Comparison of ENCODE assay signal across 20 cellular contexts in the genomic region with DNA sequence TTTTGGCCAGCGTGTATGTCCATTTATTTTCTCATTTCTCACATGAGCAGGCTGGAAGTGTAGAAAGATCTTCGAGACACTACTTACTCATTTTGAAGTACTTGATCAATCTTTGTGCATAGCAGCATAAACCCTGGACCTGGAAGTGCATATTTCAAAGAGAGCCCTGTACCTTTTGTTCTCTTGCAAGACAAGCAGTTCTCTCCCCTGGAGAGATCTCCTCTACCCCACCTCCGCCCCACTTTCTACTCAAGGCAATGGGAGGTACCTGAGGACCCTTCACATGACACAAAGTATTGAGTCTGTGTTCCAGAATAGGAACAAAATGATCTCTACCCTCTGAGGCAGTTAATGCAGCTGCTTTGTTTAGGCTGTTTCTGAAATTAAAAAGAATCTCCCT. TPM values are rescaled to one million over a fixed set of nuclear protein-coding genes. Genes with fewer than 3 reads are reported as not detected.
DNase-seq lines count a peak whose midpoint lies in the region; ATAC-seq lines count a peak whose summit lies in the region.
"Had no signal": no experiment of that assay in that cellular context is flagged by ENCODE, and none has a peak within 500 bp of the region (broad histone marks: within the 10 kb centered on the region; RNA-seq: fewer than 3 reads in every experiment).

No MANE protein-coding gene starts in this region.

- no peaks in the 10 kb centered on the region for H3K27me3 ChIP-seq in BLaER1 treated with 17β-estradiol and CSF1 and Interleukin-3, amounts not matched to agents 10 nM and 100 nM
- H3K27me3 ChIP-seq: Peyer's patch had no signal

- CTCF ChIA-PET in activated CD4-positive, alpha-beta T cell treated with anti-CD3 and anti-CD28 coated beads for 36 hours (lab: Charles Lee) = interaction anchor here (0.6 to 4.7 kb wide), 7 partner anchors 12 to 626 kb away, joined by 3 to 25 read pairs (median 3); no protein-coding TSS in a partner anchor

- intact Hi-C loops in activated CD4-positive, alpha-beta T cell treated with anti-CD3 and anti-CD28 coated beads for 36 hours (cut with DNase I, micrococcal nuclease) = no loop called here

- H3K4me2 ChIP-seq in BLaER1 treated with 17β-estradiol and CSF1 and Interleukin-3, amounts not matched to agents 10 nM and 100 nM = peak overlapping the region in 9 of 11 experiments; percentile 53 to 70 (median 61); a peak in 10 of 22 replicates
- H3K4me2 ChIP-seq: smooth muscle cell had no signal

- no peaks in the 10 kb centered on the region for H3K36me3 ChIP-seq in BLaER1 treated with 17β-estradiol and CSF1 and Interleukin-3, amounts not matched to agents 10 nM and 100 nM
- H3K36me3 ChIP-seq: Peyer's patch, prostate gland had no signal

- no peak for DNase-seq in activated CD4-positive, alpha-beta T cell treated with anti-CD3 and anti-CD28 coated beads for 36 hours
- DNase-seq in activated CD4-positive, alpha-beta T cell treated with anti-CD3 and anti-CD28 coated beads for 1 hour = no peak
- DNase-seq in T-helper 17 cell (no peak), LoVo (ENCODE audit: low spot score) (no peak)
- DNase-seq in naive thymus-derived CD8-positive, alpha-beta T cell = no peak
- DNase-seq: activated CD8-positive, alpha-beta memory T cell treated with anti-CD3 and anti-CD28 coated beads, Interleukin-2, amount 10 ng/mL, durations not matched to agents 7 days and 5 days; activated gamma-delta T cell; Calu3; NCI-H1105 treated with DMSO at 0.1 percent for 48 hours; NCI-H510A; NK-92 treated with Interleukin-12 subunit alpha and Interleukin-12 subunit beta, amount 100 ng/mL, for 24 hours; stimulated activated CD4-positive, alpha-beta T cell treated with anti-CD3 and anti-CD28 coated beads, Interleukin-4, amount 100 ng/mL, for 1 hour had no signal

- H3K4me1 Mint-ChIP-seq in activated CD4-positive, alpha-beta T cell treated with anti-CD3 and anti-CD28 coated beads for 36 hours = peaks cover 27% of the 10 kb centered on the region
- H3K4me1 Mint-ChIP-seq in T-helper 17 cell = peaks cover 23% of the 10 kb centered on the region
- H3K4me1 Mint-ChIP-seq in naive thymus-derived CD8-positive, alpha-beta T cell = peaks cover 16 to 33% (median 30%) of the 10 kb centered on the region in 4 donors

- peaks cover 17 to 34% (median 24%) of the 10 kb centered on the region in 10 experiments for H3K4me1 ChIP-seq in BLaER1 treated with 17β-estradiol and CSF1 and Interleukin-3, amounts not matched to agents 10 nM and 100 nM

- H4K20me1 ChIP-seq in BLaER1 treated with 17β-estradiol and CSF1 and Interleukin-3, amounts not matched to agents 10 nM and 100 nM = no peaks in the 10 kb centered on the region

- ATAC-seq in activated CD4-positive, alpha-beta T cell treated with anti-CD3 and anti-CD28 coated beads for 36 hours = no peak
- no peak for ATAC-seq in T-helper 17 cell
- peak; percentile 46 to 57 for ATAC-seq in naive thymus-derived CD8-positive, alpha-beta T cell
- ATAC-seq in HG02642 (IDR thresholded peaks at IDR 0.05; ENCODE audit: poor library complexity, unreplicated experiment) = no peak
- ATAC-seq in GM18907 (IDR thresholded peaks at IDR 0.05; ENCODE audit: unreplicated experiment) = no peak
- ATAC-seq: activated CD8-positive, alpha-beta memory T cell treated with anti-CD3 and anti-CD28 coated beads, Interleukin-2, amount 10 ng/mL, durations not matched to agents 7 days and 5 days; WTC11 had no signal

- no peaks in the 10 kb centered on the region for H3K9me3 Mint-ChIP-seq in activated CD4-positive, alpha-beta T cell treated with anti-CD3 and anti-CD28 coated beads for 36 hours (ENCODE audit: low read depth)
- H3K9me3 Mint-ChIP-seq in naive thymus-derived CD8-positive, alpha-beta T cell = no peaks in the 10 kb centered on the region
- H3K9me3 Mint-ChIP-seq: T-helper 2 cell treated with Interferon-gamma antibody and Interleukin-4, amounts not matched to agents 5 μg/mL and 100 μg/mL, for 36 hours; WTC11 had no signal

- peak overlapping the region in 7 of 11 experiments; percentile 42 to 75 (median 66); a peak in 10 of 22 replicates for H3K27ac ChIP-seq in BLaER1 treated with 17β-estradiol and CSF1 and Interleukin-3, amounts not matched to agents 10 nM and 100 nM

- POLR2A ChIA-PET in activated CD4-positive, alpha-beta T cell treated with anti-CD3 and anti-CD28 coated beads for 36 hours (lab: Charles Lee) = no interaction called here
- POLR2A ChIA-PET in naive thymus-derived CD8-positive, alpha-beta T cell (lab: Charles Lee) = interaction anchor here (1.2 to 2.8 kb wide), 4 partner anchors 8 to 27 kb away, joined by 3 to 39 read pairs (median 9); partner anchors contain the start of gene RASSF3

- no peak overlapping the region for H3K4me3 Mint-ChIP-seq in activated CD4-positive, alpha-beta T cell treated with anti-CD3 and anti-CD28 coated beads for 36 hours
- H3K4me3 Mint-ChIP-seq in T-helper 17 cell = peak overlapping the region; percentile 88
- peak overlapping the region in 9 of 10 donors; percentile 16 to 85 (median 70) for H3K4me3 Mint-ChIP-seq in naive thymus-derived CD8-positive, alpha-beta T cell
- H3K4me3 Mint-ChIP-seq: activated CD8-positive, alpha-beta memory T cell treated with anti-CD3 and anti-CD28 coated beads, Interleukin-2, amount 10 ng/mL, durations not matched to agents 7 days and 5 days; WTC11 had no signal

- H3K36me3 Mint-ChIP-seq in activated CD4-positive, alpha-beta T cell treated with anti-CD3 and anti-CD28 coated beads for 36 hours (ENCODE audit: low read depth) = no peaks in the 10 kb centered on the region
- no peaks in the 10 kb centered on the region for H3K36me3 Mint-ChIP-seq in T-helper 17 cell (ENCODE audit: low read depth)
- no peaks in the 10 kb centered on the region for H3K36me3 Mint-ChIP-seq in naive thymus-derived CD8-positive, alpha-beta T cell
- H3K36me3 Mint-ChIP-seq: activated CD8-positive, alpha-beta memory T cell treated with anti-CD3 and anti-CD28 coated beads, Interleukin-2, amount 10 ng/mL, durations not matched to agents 7 days and 5 days; WTC11 had no signal

- H3K9me3 ChIP-seq in BLaER1 treated with 17β-estradiol and CSF1 and Interleukin-3, amounts not matched to agents 10 nM and 100 nM (replicated peaks in 1 of 11) = no peaks in the 10 kb centered on the region
- H3K9me3 ChIP-seq in T-helper 17 cell (ENCODE audit: control insufficient read depth, low read length, poor library complexity, severe bottlenecking) = no peaks in the 10 kb centered on the region
- H3K9me3 ChIP-seq: Peyer's patch, prostate gland had no signal

- H3K4me3 ChIP-seq in BLaER1 treated with 17β-estradiol and CSF1 and Interleukin-3, amounts not matched to agents 10 nM and 100 nM = no peak overlapping the region
- H3K4me3 ChIP-seq: Peyer's patch, prostate gland, smooth muscle cell had no signal

- H3K27ac Mint-ChIP-seq in activated CD4-positive, alpha-beta T cell treated with anti-CD3 and anti-CD28 coated beads for 36 hours = peak overlapping the region; percentile 15
- H3K27ac Mint-ChIP-seq in T-helper 17 cell = peak overlapping the region; percentile 92
- H3K27ac Mint-ChIP-seq in naive thymus-derived CD8-positive, alpha-beta T cell = peak overlapping the region; percentile 29 to 92 (median 84)
- H3K27ac Mint-ChIP-seq: activated CD8-positive, alpha-beta memory T cell treated with anti-CD3 and anti-CD28 coated beads, Interleukin-2, amount 10 ng/mL, durations not matched to agents 7 days and 5 days; WTC11 had no signal

- no peak overlapping the region for H3K9ac ChIP-seq in BLaER1 treated with 17β-estradiol and CSF1 and Interleukin-3, amounts not matched to agents 10 nM and 100 nM

- no peaks in the 10 kb centered on the region for H3K27me3 Mint-ChIP-seq in activated CD4-positive, alpha-beta T cell treated with anti-CD3 and anti-CD28 coated beads for 36 hours
- no peaks in the 10 kb centered on the region for H3K27me3 Mint-ChIP-seq in T-helper 17 cell
- H3K27me3 Mint-ChIP-seq in naive thymus-derived CD8-positive, alpha-beta T cell = no peaks in the 10 kb centered on the region

RNA-seq across cellular contexts. Expression of gene RASSF3, which starts 27.4 kb away (rescaled TPM):
- total RNA-seq in activated CD4-positive, alpha-beta T cell treated with anti-CD3 and anti-CD28 coated beads for 36 hours = 10 to 100 TPM; 38.0 to 39.0 TPM
- 100 to 1,000 TPM; 114 to 116 TPM for total RNA-seq in T-helper 17 cell
- 100 to 1,000 TPM; 172 to 177 TPM for total RNA-seq in naive thymus-derived CD8-positive, alpha-beta T cell
- 1 to 10 TPM; 5.5 to 7.8 (median 5.7) TPM for polyA plus RNA-seq in naive thymus-derived CD8-positive, alpha-beta T cell

Comparison
In these comparisons a context has a peak if more than half of its experiments do, and no peak if none do; other contexts are left out.
1. ATAC-seq: peak in naive thymus-derived CD8-positive, alpha-beta T cell (2 of 2); none in activated CD4-positive, alpha-beta T cell treated with anti-CD3 and anti-CD28 coated beads for 36 hours (single experiment), T-helper 17 cell (single experiment), HG02642 (single experiment) and GM18907 (single experiment).
2. H3K27ac Mint-ChIP-seq: peak in every context shown above with its lines; median percentile 92 in T-helper 17 cell; 84 in naive thymus-derived CD8-positive, alpha-beta T cell; 15 in activated CD4-positive, alpha-beta T cell treated with anti-CD3 and anti-CD28 coated beads for 36 hours.